18 cellular contexts compared by ENCODE assay signal in genomic region chr12:105455250-105455649, GRCh38.
DNase-seq lines count a peak whose midpoint lies in the region; FAIRE-seq and TF ChIP-seq lines count a peak whose summit lies in the region.
"Had no signal": no experiment of that assay in that cellular context is flagged by ENCODE, and none has a peak within 500 bp of the region (broad histone marks: within the 10 kb centered on the region; RNA-seq: fewer than 3 reads in every experiment).

No MANE protein-coding gene starts in this region.

- intact Hi-C loops in esophagus muscularis mucosa (cut with DNase I): no loop called here

- peak; percentile 99 for FAIRE-seq in G401.6 (lab: Jason Lieb, UNC)
- FAIRE-seq: K562 had no signal

- peaks cover 0 to 4% (median 0%) of the 10 kb centered on the region in 4 donors for H3K4me1 ChIP-seq in esophagus muscularis mucosa

- no peak for TF ChIP-seq EP300 in esophagus muscularis mucosa (IDR thresholded peaks at IDR 0.05)

- peak; percentile 79 for DNase-seq in COLO668 (lab: John Stamatoyannopoulos, UW; ENCODE audit: unreplicated experiment)
- peak; percentile 46 for DNase-seq in NCI-H510A (lab: John Stamatoyannopoulos, UW)
- peak; percentile 63 for DNase-seq in epithelial cell of prostate (ENCODE audit: low read depth, low spot score)
- DNase-seq in esophagus muscularis mucosa (ENCODE audit: extremely low spot score): no peak
- DNase-seq in NCI-H2171 treated with DMSO at 0.1 percent for 48 hours (lab: John Stamatoyannopoulos, UW): no peak
- DNase-seq in glomerular visceral epithelial cell (ENCODE audit: extremely low spot score): no peak
- DNase-seq: activated CD4-positive, CD25-positive, alpha-beta regulatory T cell; GOT3; islet precursor cell; NCI-H1694 treated with DMSO at 0.1 percent for 48 hours; nephron progenitor cell; NK-92 treated with Interleukin-12 subunit alpha and Interleukin-12 subunit beta, amount 100 ng/mL, for 24 hours; SHP77; stimulated activated CD4-positive, alpha-beta T cell treated with anti-CD3 and anti-CD28 coated beads, Interleukin-12 subunit alpha, Interleukin-12 subunit beta, amount 100 ng/mL, for 4 hours; T-helper 2 cell had no signal

- H3K9me3 ChIP-seq in esophagus muscularis mucosa: peaks cover 0 to 9% (median 4%) of the 10 kb centered on the region in 4 donors

- no peaks in the 10 kb centered on the region for H3K36me3 ChIP-seq in esophagus muscularis mucosa
- H3K36me3 ChIP-seq: cardiac muscle cell had no signal

- no peaks in the 10 kb centered on the region for H3K27me3 ChIP-seq in esophagus muscularis mucosa
- H3K27me3 ChIP-seq: cardiac muscle cell had no signal

- no peak overlapping the region for H3K4me3 ChIP-seq in esophagus muscularis mucosa
- H3K4me3 ChIP-seq: cardiac muscle cell, K562 had no signal

- H3K27ac ChIP-seq in epithelial cell of prostate (no peak overlapping the region), esophagus muscularis mucosa (replicated peaks in 1 of 4) (no peak overlapping the region)
- H3K27ac ChIP-seq: cardiac muscle cell had no signal

- no peak for TF ChIP-seq CTCF in esophagus muscularis mucosa (IDR thresholded peaks at IDR 0.05)

- TF ChIP-seq POLR2A in esophagus muscularis mucosa (IDR thresholded peaks at IDR 0.05; ENCODE audit: low read depth): no peak

- WGBS in esophagus muscularis mucosa: 91% methylated on average over 3 of the region's 3 CpGs

Comparison
In these comparisons a context has a peak if more than half of its experiments do, and no peak if none do; other contexts are left out.
1. DNase-seq: peak in COLO668 (single experiment), NCI-H510A (single experiment) and epithelial cell of prostate (single experiment); none in esophagus muscularis mucosa (single experiment), NCI-H2171 treated with DMSO at 0.1 percent for 48 hours (single experiment) and glomerular visceral epithelial cell (single experiment).